ENCODE assay signal across 8 cellular contexts in the genomic region with DNA sequence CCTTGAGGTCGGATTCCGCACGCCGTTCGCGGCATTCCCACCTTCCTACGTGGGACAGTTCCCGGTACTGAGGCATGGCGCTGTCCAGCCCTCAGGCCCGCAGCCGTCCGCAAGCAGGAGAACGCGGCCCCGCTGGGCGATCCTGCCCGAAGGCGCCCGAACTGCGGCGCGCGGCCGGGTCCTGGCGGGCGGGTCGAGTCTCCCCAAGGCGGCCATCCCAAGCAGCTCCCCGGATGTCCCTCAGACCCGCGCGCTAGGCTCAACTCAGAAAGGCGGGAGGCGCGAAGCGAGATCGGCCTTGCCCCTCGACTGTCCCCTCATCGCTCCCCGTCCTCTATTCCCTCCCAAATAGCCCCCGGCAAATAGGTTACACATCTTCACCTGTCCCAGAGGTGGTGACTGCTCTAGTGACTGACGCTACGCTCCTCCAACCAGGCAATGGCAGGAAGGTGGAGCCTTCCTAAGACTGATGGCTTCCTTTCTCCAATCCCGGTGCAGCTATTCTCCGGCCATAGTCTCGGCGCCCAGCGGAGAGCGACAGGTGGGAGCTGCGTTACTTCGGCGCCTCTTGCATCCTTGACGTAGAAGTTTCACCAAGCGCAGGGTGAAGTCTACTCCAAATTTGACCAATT. TPM values are rescaled to one million over a fixed set of nuclear protein-coding genes. Genes with fewer than 3 reads are reported as not detected.
DNase-seq lines count a peak whose midpoint lies in the region; ATAC-seq and TF ChIP-seq lines count a peak whose summit lies in the region.

No MANE protein-coding gene starts in this region.

- no peaks in the 10 kb centered on the region; the same call in 1 of the 2 replicates for H3K9me3 ChIP-seq in AG04450 (ENCODE audit: control insufficient read depth, insufficient read depth, low read length)
- no peaks in the 10 kb centered on the region for H3K9me3 ChIP-seq in WERI-Rb-1 (ENCODE audit: severe bottlenecking)
- H3K9me3 ChIP-seq in breast epithelium: no peaks in the 10 kb centered on the region
- H3K9me3 ChIP-seq in skeletal muscle tissue (ENCODE audit: control insufficient read depth in 3 of 3, low read length in 3 of 3): no peaks in the 10 kb centered on the region

- H3K4me3 ChIP-seq in AG04450 (ENCODE audit: low read depth, low read length): peak overlapping the region; percentile 98
- H3K4me3 ChIP-seq in WERI-Rb-1 (ENCODE audit: low read depth, low read length): peak overlapping the region; percentile 78
- peak overlapping the region; percentile 93 to 99 (median 97) for H3K4me3 ChIP-seq in breast epithelium
- H3K4me3 ChIP-seq in skeletal muscle tissue (ENCODE audit: low read length in 3 of 3): peak overlapping the region; percentile 92 to 99 (median 99)

- H3K36me3 ChIP-seq in WERI-Rb-1: peaks cover 43% of the 10 kb centered on the region
- H3K36me3 ChIP-seq in breast epithelium: no peaks in the 10 kb centered on the region
- H3K36me3 ChIP-seq in skeletal muscle tissue (ENCODE audit: control insufficient read depth in 3 of 3, insufficient read depth in 3 of 3, low read length in 3 of 3): no peaks in the 10 kb centered on the region

- no peaks in the 10 kb centered on the region for H3K4me1 ChIP-seq in breast epithelium
- peaks cover 26 to 31% (median 29%) of the 10 kb centered on the region in 3 donors for H3K4me1 ChIP-seq in skeletal muscle tissue (ENCODE audit: control insufficient read depth in 3 of 3, insufficient read depth in 3 of 3, low read length in 3 of 3)

- DNase-seq in AG04450 (ENCODE audit: low read depth, low spot score): peak; percentile 91
- DNase-seq in NCI-H2196 (lab: John Stamatoyannopoulos, UW; ENCODE audit: unreplicated experiment): peak; percentile 92
- DNase-seq in WERI-Rb-1: peak; percentile 96
- DNase-seq in breast epithelium (ENCODE audit: low spot score in 2 of 2): peak; percentile 81 to 91
- peak; percentile 89 for DNase-seq in iPS-NIHi11 (ENCODE audit: low spot score)

- ATAC-seq in GM18907 (IDR thresholded peaks at IDR 0.05; ENCODE audit: unreplicated experiment): peak; percentile 77
- peak; percentile 72 for ATAC-seq in HG03135 (IDR thresholded peaks at IDR 0.05; ENCODE audit: unreplicated experiment)

- peak overlapping the region; percentile 93 to 98 (median 93) for H3K9ac ChIP-seq in skeletal muscle tissue (ENCODE audit: low read depth in 1 of 3, low read length in 3 of 3)

- TF ChIP-seq CTCF in AG04450 (IDR thresholded peaks at IDR 0.05; ENCODE audit: low read depth, low read length): no peak
- TF ChIP-seq CTCF in WERI-Rb-1 (IDR thresholded peaks at IDR 0.05; ENCODE audit: low read depth, low read length): no peak
- no peak for TF ChIP-seq CTCF in breast epithelium (IDR thresholded peaks at IDR 0.05)

- POLR2A ChIA-PET in AG04450 (lab: Yijun Ruan, JAX): interaction anchor here (0.6 to 1.4 kb wide), 5 partner anchors 10 to 310 kb away, joined by 3 to 8 read pairs (median 4); partner anchors contain the start of genes APBB3, IK, NDUFA2 and SLC35A4

- no peak for TF ChIP-seq POLR2A in breast epithelium (IDR thresholded peaks at IDR 0.05)

- H3K27me3 ChIP-seq in AG04450 (ENCODE audit: control insufficient read depth, insufficient read depth, low read length) (no peaks in the 10 kb centered on the region), WERI-Rb-1 (ENCODE audit: insufficient read depth, low read depth, severe bottlenecking) (no peaks in the 10 kb centered on the region), breast epithelium (no peaks in the 10 kb centered on the region), skeletal muscle tissue (ENCODE audit: control insufficient read depth in 3 of 3, insufficient read depth in 3 of 3, low read length in 3 of 3) (no peaks in the 10 kb centered on the region)

- H3K27ac ChIP-seq in AG04450 (ENCODE audit: low read depth, low read length) (peak overlapping the region; percentile 68), WERI-Rb-1 (peak overlapping the region; percentile 96), breast epithelium (peak overlapping the region; percentile 95 to 97), skeletal muscle tissue (ENCODE audit: low read depth, low read length) (peak overlapping the region; percentile 76)

- CTCF ChIA-PET in AG04450 (lab: Charles Lee): interaction anchor here (1.4 to 1.8 kb wide), 2 partner anchors 28 to 161 kb away, joined by 3 to 6 read pairs; no protein-coding TSS in a partner anchor

- intact Hi-C loops in breast epithelium (cut with DNase I; ENCODE audit: low total_unique reads): no loop called here

RNA-seq across cellular contexts. Expression of gene ANKHD1, which starts 0.8 kb away (rescaled TPM):
- polyA plus RNA-seq in AG04450 (2011; rRNA removed): 54.3 and 56.6 TPM in 2 replicates
- polyA minus RNA-seq in AG04450 (2011; rRNA and poly(A)+ RNA removed): 62.4 and 93.9 TPM in 2 replicates
- total RNA-seq in breast epithelium: 100 to 1,000 TPM; 133 to 196 (median 158) TPM
- 85.1 TPM for total RNA-seq in skeletal muscle tissue

RNA-seq across cellular contexts. Expression of gene SLC4A9, which starts 40.9 kb away (rescaled TPM):
- not detected in 2 replicates for polyA plus RNA-seq in AG04450 (2011; rRNA removed)
- polyA minus RNA-seq in AG04450 (2011; rRNA and poly(A)+ RNA removed): not detected in 2 replicates
- total RNA-seq in breast epithelium: not detected
- total RNA-seq in skeletal muscle tissue: not detected

RNA-seq across cellular contexts. Expression of gene HBEGF, which starts 54.4 kb away (rescaled TPM):
- 6.6 and 7.0 TPM in 2 replicates for polyA plus RNA-seq in AG04450 (2011; rRNA removed)
- 2.2 and 3.3 TPM in 2 replicates for polyA minus RNA-seq in AG04450 (2011; rRNA and poly(A)+ RNA removed)
- total RNA-seq in breast epithelium (10 to 100 TPM in 2 of 3 donors, 1 to 10 TPM in 1; 4.3 to 22.9 (median 13.5) TPM), skeletal muscle tissue (11.0 TPM)

Comparison
In these comparisons a context has a peak if more than half of its experiments do, and no peak if none do; other contexts are left out.
1. Peak in every context shown above with its lines: DNase-seq, ATAC-seq, H3K4me3 ChIP-seq and H3K27ac ChIP-seq.